Comparison of ENCODE assay signal across 2 cellular contexts in genomic region chr3:45861043-45861846, GRCh38.
TF ChIP-seq lines count a peak whose summit lies in the region.

No MANE protein-coding gene starts in this region.

TF ChIP-seq in GM12878, 131 proteins besides CTCF, POLR2A, EP300 and RAD21 (continues in another document):
- TF ChIP-seq, protein P1, sequence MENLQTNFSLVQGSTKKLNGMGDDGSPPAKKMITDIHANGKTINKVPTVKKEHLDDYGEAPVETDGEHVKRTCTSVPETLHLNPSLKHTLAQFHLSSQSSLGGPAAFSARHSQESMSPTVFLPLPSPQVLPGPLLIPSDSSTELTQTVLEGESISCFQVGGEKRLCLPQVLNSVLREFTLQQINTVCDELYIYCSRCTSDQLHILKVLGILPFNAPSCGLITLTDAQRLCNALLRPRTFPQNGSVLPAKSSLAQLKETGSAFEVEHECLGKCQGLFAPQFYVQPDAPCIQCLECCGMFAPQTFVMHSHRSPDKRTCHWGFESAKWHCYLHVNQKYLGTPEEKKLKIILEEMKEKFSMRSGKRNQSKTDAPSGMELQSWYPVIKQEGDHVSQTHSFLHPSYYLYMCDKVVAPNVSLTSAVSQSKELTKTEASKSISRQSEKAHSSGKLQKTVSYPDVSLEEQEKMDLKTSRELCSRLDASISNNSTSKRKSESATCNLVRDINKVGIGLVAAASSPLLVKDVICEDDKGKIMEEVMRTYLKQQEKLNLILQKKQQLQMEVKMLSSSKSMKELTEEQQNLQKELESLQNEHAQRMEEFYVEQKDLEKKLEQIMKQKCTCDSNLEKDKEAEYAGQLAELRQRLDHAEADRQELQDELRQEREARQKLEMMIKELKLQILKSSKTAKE (IDR thresholded peaks at IDR 0.05; ENCODE audit: low read depth, poor library complexity, severe bottlenecking), result peak; percentile 95
- TF ChIP-seq KAT2A (conservative IDR thresholded peaks at IDR 0.05; ENCODE audit: control insufficient read depth, low read depth, low read length), result no peak
- TF ChIP-seq BRCA1 (IDR thresholded peaks at IDR 0.05; ENCODE audit: low read depth, low read length), result no peak
- TF ChIP-seq RELA (IDR thresholded peaks at IDR 0.05; ENCODE audit: borderline replicate concordance, partially characterized antibody), result peak; percentile 48
- peak; percentile 30; the same call in 1 of the 2 replicates for TF ChIP-seq TARDBP (IDR thresholded peaks at IDR 0.05; ENCODE audit: borderline replicate concordance)
- no peak for TF ChIP-seq NFYA (IDR thresholded peaks at IDR 0.05; ENCODE audit: borderline replicate concordance, low read depth, low read length)
- TF ChIP-seq SP1 (IDR thresholded peaks at IDR 0.05; ENCODE audit: low read depth, low read length), result peak; percentile 62
- TF ChIP-seq HDAC6 (IDR thresholded peaks at IDR 0.05; ENCODE audit: unreplicated experiment), result no peak
- TF ChIP-seq MEF2A (IDR thresholded peaks at IDR 0.05; ENCODE audit: insufficient read depth, low read depth, low read length), result peak; percentile 98
- TF ChIP-seq BCL3 (IDR thresholded peaks at IDR 0.05; ENCODE audit: borderline replicate concordance, insufficient read depth, low read depth, low read length, poor library complexity, severe bottlenecking), result peak; percentile 98
- TF ChIP-seq BCL11A (IDR thresholded peaks at IDR 0.05; ENCODE audit: low read depth, low read length), result peak; percentile 54; the same call in 1 of the 2 replicates
- TF ChIP-seq, protein P2, sequence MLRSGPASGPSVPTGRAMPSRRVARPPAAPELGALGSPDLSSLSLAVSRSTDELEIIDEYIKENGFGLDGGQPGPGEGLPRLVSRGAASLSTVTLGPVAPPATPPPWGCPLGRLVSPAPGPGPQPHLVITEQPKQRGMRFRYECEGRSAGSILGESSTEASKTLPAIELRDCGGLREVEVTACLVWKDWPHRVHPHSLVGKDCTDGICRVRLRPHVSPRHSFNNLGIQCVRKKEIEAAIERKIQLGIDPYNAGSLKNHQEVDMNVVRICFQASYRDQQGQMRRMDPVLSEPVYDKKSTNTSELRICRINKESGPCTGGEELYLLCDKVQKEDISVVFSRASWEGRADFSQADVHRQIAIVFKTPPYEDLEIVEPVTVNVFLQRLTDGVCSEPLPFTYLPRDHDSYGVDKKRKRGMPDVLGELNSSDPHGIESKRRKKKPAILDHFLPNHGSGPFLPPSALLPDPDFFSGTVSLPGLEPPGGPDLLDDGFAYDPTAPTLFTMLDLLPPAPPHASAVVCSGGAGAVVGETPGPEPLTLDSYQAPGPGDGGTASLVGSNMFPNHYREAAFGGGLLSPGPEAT (IDR thresholded peaks at IDR 0.05; ENCODE audit: low read depth), result peak; percentile 97
- TF ChIP-seq E2F8 (IDR thresholded peaks at IDR 0.05; ENCODE audit: low read depth, partially characterized antibody), result no peak
- no peak for TF ChIP-seq SUZ12 (IDR thresholded peaks at IDR 0.05; ENCODE audit: unreplicated experiment)
- TF ChIP-seq MTA2 (IDR thresholded peaks at IDR 0.05; ENCODE audit: low read depth), result peak; percentile 82
- TF ChIP-seq SPI1 (IDR thresholded peaks at IDR 0.05; ENCODE audit: borderline replicate concordance, insufficient read depth, low read depth, low read length), result no peak
- TF ChIP-seq BMI1 (IDR thresholded peaks at IDR 0.05; ENCODE audit: borderline replicate concordance), result peak; percentile 36; the same call in 1 of the 2 replicates
- peak in 1 of 2 experiments; percentile 76; a peak in 1 of 4 replicates for TF ChIP-seq ETV6 (conservative IDR thresholded peaks at IDR 0.05 in 1 of 2, IDR thresholded peaks at IDR 0.05 in 1 of 2; ENCODE audit: borderline replicate concordance in 1 of 2, low read depth in 1 of 2)
- TF ChIP-seq RBBP5 (conservative IDR thresholded peaks at IDR 0.05), result no peak
- TF ChIP-seq PML (IDR thresholded peaks at IDR 0.05; ENCODE audit: low read length), result peak; percentile 74
- peak; percentile 34 to 73; a peak in 2 of 4 replicates for TF ChIP-seq BHLHE40 (IDR thresholded peaks at IDR 0.05; ENCODE audit: borderline replicate concordance in 1 of 2, low read depth in 2 of 2, low read length in 1 of 2)
- TF ChIP-seq RFX5 (IDR thresholded peaks at IDR 0.05; ENCODE audit: low read depth, low read length), result no peak
- TF ChIP-seq CREB1 (IDR thresholded peaks at IDR 0.05; ENCODE audit: low read depth), result peak; percentile 58
- TF ChIP-seq ZNF207 (IDR thresholded peaks at IDR 0.05; ENCODE audit: borderline replicate concordance), result no peak
- peak; percentile 47; the same call in 1 of the 2 replicates for TF ChIP-seq SMARCA5 (IDR thresholded peaks at IDR 0.05)
- TF ChIP-seq TBL1XR1 (IDR thresholded peaks at IDR 0.05; ENCODE audit: low read depth, low read length), result peak; percentile 100
- TF ChIP-seq EED (IDR thresholded peaks at IDR 0.05; ENCODE audit: low read depth), result peak; percentile 83

TF ChIP-seq in SK-N-SH treated with all-trans-retinoic acid at 6 μM for 48 hours, 23 proteins besides CTCF, POLR2A, EP300 and RAD21 (continued from another document):
- TF ChIP-seq, protein P3, sequence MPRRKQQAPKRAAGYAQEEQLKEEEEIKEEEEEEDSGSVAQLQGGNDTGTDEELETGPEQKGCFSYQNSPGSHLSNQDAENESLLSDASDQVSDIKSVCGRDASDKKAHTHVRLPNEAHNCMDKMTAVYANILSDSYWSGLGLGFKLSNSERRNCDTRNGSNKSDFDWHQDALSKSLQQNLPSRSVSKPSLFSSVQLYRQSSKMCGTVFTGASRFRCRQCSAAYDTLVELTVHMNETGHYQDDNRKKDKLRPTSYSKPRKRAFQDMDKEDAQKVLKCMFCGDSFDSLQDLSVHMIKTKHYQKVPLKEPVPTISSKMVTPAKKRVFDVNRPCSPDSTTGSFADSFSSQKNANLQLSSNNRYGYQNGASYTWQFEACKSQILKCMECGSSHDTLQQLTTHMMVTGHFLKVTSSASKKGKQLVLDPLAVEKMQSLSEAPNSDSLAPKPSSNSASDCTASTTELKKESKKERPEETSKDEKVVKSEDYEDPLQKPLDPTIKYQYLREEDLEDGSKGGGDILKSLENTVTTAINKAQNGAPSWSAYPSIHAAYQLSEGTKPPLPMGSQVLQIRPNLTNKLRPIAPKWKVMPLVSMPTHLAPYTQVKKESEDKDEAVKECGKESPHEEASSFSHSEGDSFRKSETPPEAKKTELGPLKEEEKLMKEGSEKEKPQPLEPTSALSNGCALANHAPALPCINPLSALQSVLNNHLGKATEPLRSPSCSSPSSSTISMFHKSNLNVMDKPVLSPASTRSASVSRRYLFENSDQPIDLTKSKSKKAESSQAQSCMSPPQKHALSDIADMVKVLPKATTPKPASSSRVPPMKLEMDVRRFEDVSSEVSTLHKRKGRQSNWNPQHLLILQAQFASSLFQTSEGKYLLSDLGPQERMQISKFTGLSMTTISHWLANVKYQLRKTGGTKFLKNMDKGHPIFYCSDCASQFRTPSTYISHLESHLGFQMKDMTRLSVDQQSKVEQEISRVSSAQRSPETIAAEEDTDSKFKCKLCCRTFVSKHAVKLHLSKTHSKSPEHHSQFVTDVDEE (CRISPR knock-in tag; IDR thresholded peaks at IDR 0.05), result no peak
- TF ChIP-seq POU6F1 (CRISPR knock-in tag; IDR thresholded peaks at IDR 0.05; ENCODE audit: borderline replicate concordance, low read depth) (no peak), ZFP30 (CRISPR knock-in tag; IDR thresholded peaks at IDR 0.05) (no peak), ZNF565 (CRISPR knock-in tag; conservative IDR thresholded peaks at IDR 0.05; ENCODE audit: low read depth) (no peak), TCF4 (CRISPR knock-in tag; IDR thresholded peaks at IDR 0.05; ENCODE audit: borderline replicate concordance) (no peak), BACH2 (CRISPR knock-in tag; IDR thresholded peaks at IDR 0.05; ENCODE audit: borderline replicate concordance) (no peak), ZFP3 (CRISPR knock-in tag; IDR thresholded peaks at IDR 0.05) (no peak), SNAI2 (CRISPR knock-in tag; IDR thresholded peaks at IDR 0.05) (no peak), ZC3H10 (CRISPR knock-in tag; IDR thresholded peaks at IDR 0.05) (no peak), RARB (CRISPR knock-in tag; IDR thresholded peaks at IDR 0.05) (no peak), ISL1 (CRISPR knock-in tag; IDR thresholded peaks at IDR 0.05) (no peak)
